Comparison of ENCODE assay signal across 7 cellular contexts in genomic region chr2:85544254-85544691, GRCh38. TPM values are rescaled to one million over a fixed set of nuclear protein-coding genes. Genes with fewer than 3 reads are reported as not detected.
DNase-seq lines count a peak whose midpoint lies in the region; ATAC-seq, FAIRE-seq and TF ChIP-seq lines count a peak whose summit lies in the region.
"Not testable (repeated sequence)": the region's sequence is repeated elsewhere in the genome, so short reads cannot be mapped to it uniquely, and the experiment has no call there.

No MANE protein-coding gene starts in this region.

- H4K91ac ChIP-seq in H1 (replicated peaks; ENCODE audit: insufficient read length, low read length): not testable (repeated sequence)

- H2AFZ ChIP-seq in HCT116 (ENCODE audit: low read depth, low read length, poor library complexity, severe bottlenecking); H1 (ENCODE audit: low read length); hepatocyte: not testable (repeated sequence)

- H3K36me3 Mint-ChIP-seq in activated naive CD4-positive, alpha-beta T cell treated with anti-CD3 and anti-CD28 coated beads, Interleukin-2, amount 50 U/mL, for 72 hours: peaks cover 49 to 50% of the 10 kb centered on the region in 2 donors

- H3K79me2 ChIP-seq in HCT116 (ENCODE audit: insufficient read depth, low read length): peaks cover 43% of the 10 kb centered on the region
- peaks cover 26 to 36% of the 10 kb centered on the region in 2 experiments for H3K79me2 ChIP-seq in H1 (ENCODE audit: control insufficient read depth in 1 of 2, insufficient read depth in 2 of 2, low read length in 2 of 2)
- H3K79me2 ChIP-seq in hepatocyte: peaks cover 44% of the 10 kb centered on the region

- not testable (repeated sequence) for TF ChIP-seq CTCF in HCT116 (IDR thresholded peaks at IDR 0.05 in 2 of 3, conservative IDR thresholded peaks at IDR 0.05 in 1 of 3; ENCODE audit: borderline replicate concordance in 1 of 3, insufficient read depth in 1 of 3, low read depth in 2 of 3, low read length in 2 of 3); Panc1 (IDR thresholded peaks at IDR 0.05); H1 (IDR thresholded peaks at IDR 0.05; ENCODE audit: control extremely low read depth in 1 of 3, insufficient read depth in 1 of 3, low read depth in 1 of 3, low read length in 3 of 3); hepatocyte (IDR thresholded peaks at IDR 0.05; ENCODE audit: poor library complexity); gastrocnemius medialis (IDR thresholded peaks at IDR 0.05 in 4 of 5, conservative IDR thresholded peaks at IDR 0.05 in 1 of 5)

- in situ Hi-C loops in Panc1 (cut with HindIII; ENCODE audit: low pct_unique_long_range_greater_than_20kb, low sequenced_read_pairs): loop anchor here (25.0 kb wide), 1 partner anchor 132 kb away; the partner anchor contains the start of genes CAPG and SH2D6
- in situ Hi-C loops in gastrocnemius medialis (cut with MboI; ENCODE audit: low sequenced_read_pairs in 4 of 4): not testable (repeated sequence)

- H3K4ac ChIP-seq in H1 (replicated peaks; ENCODE audit: insufficient read length, low read depth, low read length): not testable (repeated sequence)

- intact Hi-C loops in HCT116 (cut with micrococcal nuclease); gastrocnemius medialis (cut with DNase I; ENCODE audit: low total_unique reads): not testable (repeated sequence)
- intact Hi-C loops in Panc1 (cut with micrococcal nuclease; ENCODE audit: unreplicated experiment): loop anchor here (2.0 kb wide), 1 partner anchor 153 kb away; no protein-coding TSS in a partner anchor

- H3K36me3 ChIP-seq in HCT116 (ENCODE audit: control insufficient read depth in 1 of 2, insufficient read depth in 2 of 2, low read length in 2 of 2) (peaks cover 39 to 61% of the 10 kb centered on the region in 2 experiments), Panc1 (ENCODE audit: control insufficient read depth, insufficient read depth, low read length) (peaks cover 41% of the 10 kb centered on the region), H1 (ENCODE audit: control insufficient read depth in 2 of 4, insufficient read depth in 4 of 4, low read length in 3 of 4) (peaks cover 33 to 67% (median 44%) of the 10 kb centered on the region in 4 experiments), hepatocyte (replicated peaks; ENCODE audit: insufficient read depth, low read depth) (peaks cover 17% of the 10 kb centered on the region), gastrocnemius medialis (peaks cover 0 to 54% of the 10 kb centered on the region in 2 donors)

- not testable (repeated sequence) for H3K9me2 ChIP-seq in HCT116 (ENCODE audit: insufficient read depth); hepatocyte (replicated peaks; ENCODE audit: insufficient read depth)

- not testable (repeated sequence) for H3K9me3 Mint-ChIP-seq in activated naive CD4-positive, alpha-beta T cell treated with anti-CD3 and anti-CD28 coated beads, Interleukin-2, amount 50 U/mL, for 72 hours

- RAD21 ChIA-PET in HCT116 (lab: Charles Lee; ENCODE audit: low non-redundant PET in 1 of 2, low total read pairs in 2 of 2, uncharacterized antibody in 2 of 2, unreplicated experiment in 2 of 2): not testable (repeated sequence)

- not testable (repeated sequence) for H3K23me2 ChIP-seq in H1 (ENCODE audit: low read depth, low read length)

- H2BK15ac ChIP-seq in H1 (ENCODE audit: low read length): not testable (repeated sequence)

- POLR2A ChIA-PET in HCT116 (lab: Charles Lee) (interaction anchor here (1.2 to 15.3 kb wide), 3 partner anchors 21 to 131 kb away, joined by 5 to 236 read pairs (median 8); partner anchors contain the start of gene SH2D6), Panc1 (lab: Charles Lee) (interaction anchor here (0.7 to 2.4 kb wide), 6 partner anchors 33 to 130 kb away, joined by 3 to 6 read pairs (median 4); no protein-coding TSS in a partner anchor), H1 (lab: Charles Lee; ENCODE audit: partially characterized antibody) (interaction anchor here (0.8 to 38.6 kb wide), 18 partner anchors 3 to 198 kb away, joined by 3 to 1889 read pairs (median 4); partner anchors contain the start of genes CAPG, ELMOD3, GGCX and MAT2A)

- not testable (repeated sequence) for TF ChIP-seq POLR2A in HCT116 (IDR thresholded peaks at IDR 0.05; ENCODE audit: borderline replicate concordance, extremely low read depth, insufficient read depth, insufficient read length); gastrocnemius medialis (IDR thresholded peaks at IDR 0.05)
- TF ChIP-seq POLR2A in H1 (IDR thresholded peaks at IDR 0.05; ENCODE audit: control extremely low read depth in 1 of 2, low read depth in 2 of 2, low read length in 2 of 2): peak; percentile 31 to 52; a peak in 2 of 3 replicates

- peaks cover 5 to 34% of the 10 kb centered on the region in 2 experiments; a peak in 3 of 4 replicates for H3K4me1 ChIP-seq in HCT116 (ENCODE audit: control insufficient read depth in 1 of 2, insufficient read depth in 2 of 2, low read length in 2 of 2)
- H3K4me1 ChIP-seq in Panc1 (ENCODE audit: control insufficient read depth, insufficient read depth, low read length): peaks cover 72% of the 10 kb centered on the region
- not testable (repeated sequence) for H3K4me1 ChIP-seq in H1 (replicated peaks in 1 of 4; ENCODE audit: control insufficient read depth in 3 of 4, insufficient read depth in 4 of 4, low read length in 3 of 4)
- peaks cover 25% of the 10 kb centered on the region for H3K4me1 ChIP-seq in hepatocyte (ENCODE audit: insufficient read depth)
- H3K4me1 ChIP-seq in gastrocnemius medialis: peaks cover 53 to 56% of the 10 kb centered on the region in 2 donors

- not testable (repeated sequence) for H3K27me3 ChIP-seq in HCT116 (ENCODE audit: insufficient read depth, low read length); Panc1 (ENCODE audit: control insufficient read depth, insufficient read depth, low read length); H1 (replicated peaks in 1 of 4; ENCODE audit: control insufficient read depth in 3 of 4, extremely low read depth in 1 of 4, insufficient read depth in 3 of 4, low read length in 3 of 4); hepatocyte; gastrocnemius medialis

- not testable (repeated sequence) for DNase-seq in HCT116 (ENCODE audit: low read depth, low spot score); Panc1 (ENCODE audit: low read depth, low spot score); activated naive CD4-positive, alpha-beta T cell treated with anti-CD3 and anti-CD28 coated beads, Interleukin-2, amount 50 U/mL, for 72 hours (ENCODE audit: low spot score in 2 of 2); H1 (ENCODE audit: low read depth in 1 of 2, low spot score in 2 of 2); hepatocyte (ENCODE audit: low spot score); gastrocnemius medialis
- DNase-seq in NCI-H187 treated with DMSO at 0.1 percent for 48 hours (lab: John Stamatoyannopoulos, UW): peak; percentile 28

- not testable (repeated sequence) for H2BK20ac ChIP-seq in H1 (ENCODE audit: low read length)

- not testable (repeated sequence) for FAIRE-seq in H1 (lab: Jason Lieb, UNC)

- H3K9me3 ChIP-seq in HCT116 (ENCODE audit: control insufficient read depth in 1 of 2, insufficient read depth in 1 of 2, low read depth in 1 of 2, low read length in 2 of 2); Panc1 (ENCODE audit: control insufficient read depth, insufficient read depth, low read depth, low read length); H1 (ENCODE audit: insufficient read depth in 2 of 2, low read depth in 1 of 2, low read length in 1 of 2); hepatocyte (ENCODE audit: low read depth); gastrocnemius medialis: not testable (repeated sequence)

- CTCF ChIA-PET in HCT116 (lab: Charles Lee) (interaction anchor here (1.3 kb wide), 1 partner anchor 13 kb away, joined by 3 read pairs; no protein-coding TSS in a partner anchor), H1 (lab: Charles Lee; ENCODE audit: partially characterized antibody) (interaction anchor here (0.8 to 7.3 kb wide), 5 partner anchors 8 to 154 kb away, joined by 3 to 67 read pairs (median 23); partner anchors contain the start of gene SH2D6)
- CTCF ChIA-PET in Panc1 (lab: Charles Lee): not testable (repeated sequence)

- H3K4me3 ChIP-seq in HCT116 (replicated peaks in 1 of 2; ENCODE audit: low read depth in 1 of 2, low read length in 2 of 2); H1 (ENCODE audit: extremely low read depth in 1 of 4, insufficient read depth in 2 of 4, low read depth in 3 of 4, low read length in 4 of 4); hepatocyte; gastrocnemius medialis: not testable (repeated sequence)
- peak overlapping the region in 1 of 2 experiments; percentile 99; a peak in 2 of 4 replicates for H3K4me3 ChIP-seq in Panc1 (ENCODE audit: low read depth in 2 of 2, low read length in 2 of 2)

- WGBS in H1 (ENCODE audit: extremely low coverage in 1 of 2, insufficient coverage in 1 of 2, insufficient read length in 1 of 2, insufficient replicate concordance in 2 of 2, low coverage in 1 of 2, low lambda C conversion rate in 2 of 2, missing lambda C conversion rate in 1 of 2), 2 experiments: 88% methylated on average over 3 of the region's 3 CpGs; no CpG with 5 or more reads in 1 of the 2 experiments
- WGBS in hepatocyte (ENCODE audit: low lambda C conversion rate, missing lambda C conversion rate): 90% methylated on average over 3 of the region's 3 CpGs

- not testable (repeated sequence) for H3K9ac ChIP-seq in HCT116 (ENCODE audit: low read length); H1 (replicated peaks in 1 of 4; ENCODE audit: extremely low read depth in 1 of 4, low read depth in 3 of 4, low read length in 3 of 4)

- H3K27ac ChIP-seq in HCT116 (ENCODE audit: low read depth, low read length); H1 (ENCODE audit: low read depth, low read length): not testable (repeated sequence)
- H3K27ac ChIP-seq in Panc1 (ENCODE audit: low read length) (peak overlapping the region; percentile 100), hepatocyte (peak overlapping the region; percentile 40), gastrocnemius medialis (peak overlapping the region; percentile 81 to 99 (median 98))

- not testable (repeated sequence) for TF ChIP-seq EP300 in H1 (IDR thresholded peaks at IDR 0.05; ENCODE audit: borderline replicate concordance in 1 of 2, low read depth in 2 of 2, low read length in 2 of 2)

- not testable (repeated sequence) for H3K56ac ChIP-seq in H1 (replicated peaks; ENCODE audit: insufficient read length, low read depth, low read length)

- H3K79me1 ChIP-seq in H1 (ENCODE audit: low read depth, low read length): not testable (repeated sequence)

- not testable (repeated sequence) for H2BK12ac ChIP-seq in H1 (ENCODE audit: low read depth, low read length)

- H2AK5ac ChIP-seq in H1 (ENCODE audit: low read depth, low read length): not testable (repeated sequence)

- not testable (repeated sequence) for H2BK120ac ChIP-seq in H1 (replicated peaks; ENCODE audit: low read depth, low read length)

- not testable (repeated sequence) for H4K8ac ChIP-seq in H1 (ENCODE audit: extremely low read depth, insufficient read depth, low read length)

- peak overlapping the region; percentile 26 to 88 for H3K27ac Mint-ChIP-seq in activated naive CD4-positive, alpha-beta T cell treated with anti-CD3 and anti-CD28 coated beads, Interleukin-2, amount 50 U/mL, for 72 hours

- not testable (repeated sequence) for H3K23ac ChIP-seq in H1 (ENCODE audit: insufficient read length)

- H3K4me2 ChIP-seq in HCT116 (ENCODE audit: low read length); H1 (ENCODE audit: insufficient read depth in 1 of 2, low read depth in 2 of 2, low read length in 2 of 2); hepatocyte: not testable (repeated sequence)

- BruUV-seq in HCT116 (replicated peaks; lab: Mats Ljungman, UMichigan); Panc1 (replicated peaks; lab: Mats Ljungman, UMichigan): not testable (repeated sequence)

- H3K18ac ChIP-seq in H1 (ENCODE audit: extremely low read depth, low read length): not testable (repeated sequence)

- H4K5ac ChIP-seq in H1 (ENCODE audit: insufficient read length, low read depth, low read length): not testable (repeated sequence)

- H2BK5ac ChIP-seq in H1 (ENCODE audit: low read depth, low read length): not testable (repeated sequence)

- H4K20me1 ChIP-seq in HCT116 (ENCODE audit: insufficient read depth) (peaks cover 42% of the 10 kb centered on the region), H1 (replicated peaks in 1 of 2; ENCODE audit: control insufficient read depth in 1 of 2, insufficient read depth in 2 of 2, low read length in 2 of 2) (peaks cover 25 to 32% of the 10 kb centered on the region in 2 experiments), hepatocyte (ENCODE audit: insufficient read depth, poor library complexity, severe bottlenecking) (peaks cover 51% of the 10 kb centered on the region)

- not testable (repeated sequence) for H3K14ac ChIP-seq in H1 (ENCODE audit: insufficient read length)

- ATAC-seq in HCT116; Panc1; activated naive CD4-positive, alpha-beta T cell treated with anti-CD3 and anti-CD28 coated beads, Interleukin-2, amount 50 U/mL, for 72 hours; gastrocnemius medialis: not testable (repeated sequence)

- not testable (repeated sequence) for TF ChIP-seq RAD21 in HCT116 (IDR thresholded peaks at IDR 0.05; ENCODE audit: low read depth); H1 (IDR thresholded peaks at IDR 0.05 in 1 of 2, conservative IDR thresholded peaks at IDR 0.05 in 1 of 2; ENCODE audit: low read depth in 2 of 2, low read length in 2 of 2)

RNA-seq across cellular contexts. Expression of gene MAT2A, which starts 5.3 kb away (rescaled TPM):
- total RNA-seq in HCT116 (2021; ENCODE audit: unreplicated experiment) (444 TPM), Panc1 (2021; ENCODE audit: unreplicated experiment) (547 TPM), hepatocyte (202 and 252 TPM in 2 replicates), gastrocnemius medialis (100 to 1,000 TPM in 1 of 4 donors, 10 to 100 TPM in 3; 33.2 to 131 (median 56.0) TPM)
- polyA plus RNA-seq in HCT116 (2012): 132 and 245 TPM in 2 replicates
- 391 TPM for polyA plus RNA-seq in Panc1 (2012; ENCODE audit: insufficient read length)
- 100 to 1,000 TPM; 271 to 281 TPM for total RNA-seq in activated naive CD4-positive, alpha-beta T cell treated with anti-CD3 and anti-CD28 coated beads, Interleukin-2, amount 50 U/mL, for 72 hours
- 297 and 307 TPM in 2 replicates for total RNA-seq in H1 (2021; fragmentation: NEBNext Ultra II Directional; extraction: Animal tissue kit (Norgen Biotek cat#: 25700))
- polyA plus RNA-seq in H1 (2011; rRNA removed) (186 and 255 TPM in 2 replicates), hepatocyte (379 and 465 TPM in 2 replicates)
- polyA plus RNA-seq in H1 (2011; cell fraction: cytosol; rRNA removed): 348 TPM
- 3,575 TPM for polyA plus RNA-seq in H1 (2011; cell fraction: nucleus; rRNA removed)
- polyA plus RNA-seq in H1 (2012, experiment 1 of 2): 250 to 348 TPM (median 292 TPM) in 4 replicates
- 74.6 TPM for polyA plus RNA-seq in H1 (2012, experiment 2 of 2)
- polyA plus RNA-seq in H1 (2013, experiment 1 of 2): 311 TPM
- polyA plus RNA-seq in H1 (2013, experiment 2 of 2): 287 TPM
- 323 and 621 TPM in 2 replicates for polyA minus RNA-seq in H1 (2011; rRNA and poly(A)+ RNA removed)
- 306 TPM for polyA minus RNA-seq in H1 (2011; cell fraction: cytosol; rRNA and poly(A)+ RNA removed)
- polyA minus RNA-seq in H1 (2011; cell fraction: nucleus; rRNA and poly(A)+ RNA removed): 781 TPM

RNA-seq across cellular contexts. Expression of gene GGCX, which starts 17.0 kb away (rescaled TPM):
- 43.5 TPM for total RNA-seq in HCT116 (2021; ENCODE audit: unreplicated experiment)
- 30.1 and 32.5 TPM in 2 replicates for polyA plus RNA-seq in HCT116 (2012)
- total RNA-seq in Panc1 (2021; ENCODE audit: unreplicated experiment): 64.1 TPM
- 44.9 TPM for polyA plus RNA-seq in Panc1 (2012; ENCODE audit: insufficient read length)
- 10 to 100 TPM; 21.2 to 21.5 TPM for total RNA-seq in activated naive CD4-positive, alpha-beta T cell treated with anti-CD3 and anti-CD28 coated beads, Interleukin-2, amount 50 U/mL, for 72 hours
- 33.8 and 36.1 TPM in 2 replicates for total RNA-seq in H1 (2021; fragmentation: NEBNext Ultra II Directional; extraction: Animal tissue kit (Norgen Biotek cat#: 25700))
- 29.4 and 47.8 TPM in 2 replicates for polyA plus RNA-seq in H1 (2011; rRNA removed)
- 34.9 TPM for polyA plus RNA-seq in H1 (2011; cell fraction: cytosol; rRNA removed)
- polyA plus RNA-seq in H1 (2011; cell fraction: nucleus; rRNA removed): 40.6 TPM
- 26.7 to 32.0 TPM (median 29.0 TPM) in 4 replicates for polyA plus RNA-seq in H1 (2012, experiment 1 of 2)
- polyA plus RNA-seq in H1 (2012, experiment 2 of 2): 31.1 TPM
- 34.0 TPM for polyA plus RNA-seq in H1 (2013, experiment 1 of 2)
- 33.7 TPM for polyA plus RNA-seq in H1 (2013, experiment 2 of 2)
- polyA minus RNA-seq in H1 (2011; rRNA and poly(A)+ RNA removed): 57.4 and 67.9 TPM in 2 replicates
- polyA minus RNA-seq in H1 (2011; cell fraction: cytosol; rRNA and poly(A)+ RNA removed): 19.6 TPM
- polyA minus RNA-seq in H1 (2011; cell fraction: nucleus; rRNA and poly(A)+ RNA removed): 45.0 TPM
- total RNA-seq in hepatocyte: 64.5 and 82.5 TPM in 2 replicates
- polyA plus RNA-seq in hepatocyte: 66.1 and 73.5 TPM in 2 replicates
- 10 to 100 TPM; 18.3 to 33.1 (median 28.2) TPM for total RNA-seq in gastrocnemius medialis

RNA-seq across cellular contexts. Expression of gene VAMP8, which starts 33.1 kb away (rescaled TPM):
- 52.6 TPM for total RNA-seq in HCT116 (2021; ENCODE audit: unreplicated experiment)
- polyA plus RNA-seq in HCT116 (2012): 69.9 and 85.7 TPM in 2 replicates
- 93.2 TPM for total RNA-seq in Panc1 (2021; ENCODE audit: unreplicated experiment)
- 113 TPM for polyA plus RNA-seq in Panc1 (2012; ENCODE audit: insufficient read length)
- 100 to 1,000 TPM; 119 to 135 TPM for total RNA-seq in activated naive CD4-positive, alpha-beta T cell treated with anti-CD3 and anti-CD28 coated beads, Interleukin-2, amount 50 U/mL, for 72 hours
- 34.4 and 38.1 TPM in 2 replicates for total RNA-seq in H1 (2021; fragmentation: NEBNext Ultra II Directional; extraction: Animal tissue kit (Norgen Biotek cat#: 25700))
- 55.2 and 69.7 TPM in 2 replicates for polyA plus RNA-seq in H1 (2011; rRNA removed)
- polyA plus RNA-seq in H1 (2011; cell fraction: cytosol; rRNA removed): 60.1 TPM
- polyA plus RNA-seq in H1 (2011; cell fraction: nucleus; rRNA removed): 18.0 TPM
- polyA plus RNA-seq in H1 (2012, experiment 1 of 2): 47.6 to 56.1 TPM (median 49.2 TPM) in 4 replicates
- polyA plus RNA-seq in H1 (2012, experiment 2 of 2): 57.3 TPM
- 59.3 TPM for polyA plus RNA-seq in H1 (2013, experiment 1 of 2)
- polyA plus RNA-seq in H1 (2013, experiment 2 of 2): 60.5 TPM
- 11.0 and 15.1 TPM in 2 replicates for polyA minus RNA-seq in H1 (2011; rRNA and poly(A)+ RNA removed)
- 6.2 TPM for polyA minus RNA-seq in H1 (2011; cell fraction: cytosol; rRNA and poly(A)+ RNA removed)
- 5.6 TPM for polyA minus RNA-seq in H1 (2011; cell fraction: nucleus; rRNA and poly(A)+ RNA removed)
- 50.7 and 70.4 TPM in 2 replicates for total RNA-seq in hepatocyte
- 213 and 240 TPM in 2 replicates for polyA plus RNA-seq in hepatocyte
- 10 to 100 TPM in 1 of 4 donors, 1 to 10 TPM in 3; 5.3 to 12.1 (median 7.1) TPM for total RNA-seq in gastrocnemius medialis

RNA-seq across cellular contexts. Expression of gene VAMP5, which starts 40.0 kb away (rescaled TPM):
- total RNA-seq in HCT116 (2021; ENCODE audit: unreplicated experiment): 1.9 TPM
- 2.5 and 5.1 TPM in 2 replicates for polyA plus RNA-seq in HCT116 (2012)
- 21.3 TPM for total RNA-seq in Panc1 (2021; ENCODE audit: unreplicated experiment)
- 47.7 TPM for polyA plus RNA-seq in Panc1 (2012; ENCODE audit: insufficient read length)
- 10 to 100 TPM; 50.6 to 68.0 TPM for total RNA-seq in activated naive CD4-positive, alpha-beta T cell treated with anti-CD3 and anti-CD28 coated beads, Interleukin-2, amount 50 U/mL, for 72 hours
- 4.7 and 5.2 TPM in 2 replicates for total RNA-seq in H1 (2021; fragmentation: NEBNext Ultra II Directional; extraction: Animal tissue kit (Norgen Biotek cat#: 25700))
- polyA plus RNA-seq in H1 (2011; rRNA removed): 13.4 and 14.2 TPM in 2 replicates
- polyA plus RNA-seq in H1 (2011; cell fraction: cytosol; rRNA removed): 10.9 TPM
- 11.4 TPM for polyA plus RNA-seq in H1 (2011; cell fraction: nucleus; rRNA removed)
- 4.9 to 9.1 TPM (median 7.5 TPM) in 4 replicates for polyA plus RNA-seq in H1 (2012, experiment 1 of 2)
- 10.2 TPM for polyA plus RNA-seq in H1 (2012, experiment 2 of 2)
- 7.4 TPM for polyA plus RNA-seq in H1 (2013, experiment 1 of 2)
- 7.8 TPM for polyA plus RNA-seq in H1 (2013, experiment 2 of 2)
- 3.0 and 3.4 TPM in 2 replicates for polyA minus RNA-seq in H1 (2011; rRNA and poly(A)+ RNA removed)
- 1.8 TPM for polyA minus RNA-seq in H1 (2011; cell fraction: cytosol; rRNA and poly(A)+ RNA removed)
- not detected for polyA minus RNA-seq in H1 (2011; cell fraction: nucleus; rRNA and poly(A)+ RNA removed)
- 2.1 and 2.7 TPM in 2 replicates for total RNA-seq in hepatocyte
- polyA plus RNA-seq in hepatocyte: 36.1 TPM in 2 replicates
- 10 to 100 TPM; 19.9 to 47.0 (median 36.9) TPM for total RNA-seq in gastrocnemius medialis

RNA-seq across cellular contexts. Expression of gene RNF181, which starts 51.3 kb away (rescaled TPM):
- total RNA-seq in HCT116 (2021; ENCODE audit: unreplicated experiment): 77.5 TPM
- polyA plus RNA-seq in HCT116 (2012): 270 and 278 TPM in 2 replicates
- total RNA-seq in Panc1 (2021; ENCODE audit: unreplicated experiment): 156 TPM
- 365 TPM for polyA plus RNA-seq in Panc1 (2012; ENCODE audit: insufficient read length)
- total RNA-seq in activated naive CD4-positive, alpha-beta T cell treated with anti-CD3 and anti-CD28 coated beads, Interleukin-2, amount 50 U/mL, for 72 hours: 100 to 1,000 TPM; 128 to 163 TPM
- total RNA-seq in H1 (2021; fragmentation: NEBNext Ultra II Directional; extraction: Animal tissue kit (Norgen Biotek cat#: 25700)): 97.2 and 99.5 TPM in 2 replicates
- polyA plus RNA-seq in H1 (2011; rRNA removed): 398 and 514 TPM in 2 replicates
- 335 TPM for polyA plus RNA-seq in H1 (2011; cell fraction: cytosol; rRNA removed)
- 327 TPM for polyA plus RNA-seq in H1 (2011; cell fraction: nucleus; rRNA removed)
- 151 to 246 TPM (median 213 TPM) in 4 replicates for polyA plus RNA-seq in H1 (2012, experiment 1 of 2)
- polyA plus RNA-seq in H1 (2012, experiment 2 of 2): 395 TPM
- 279 TPM for polyA plus RNA-seq in H1 (2013, experiment 1 of 2)
- polyA plus RNA-seq in H1 (2013, experiment 2 of 2): 252 TPM
- 113 and 120 TPM in 2 replicates for polyA minus RNA-seq in H1 (2011; rRNA and poly(A)+ RNA removed)
- 36.7 TPM for polyA minus RNA-seq in H1 (2011; cell fraction: cytosol; rRNA and poly(A)+ RNA removed)
- 67.3 TPM for polyA minus RNA-seq in H1 (2011; cell fraction: nucleus; rRNA and poly(A)+ RNA removed)
- 139 and 159 TPM in 2 replicates for total RNA-seq in hepatocyte
- polyA plus RNA-seq in hepatocyte: 250 and 256 TPM in 2 replicates
- 100 to 1,000 TPM; 207 to 235 (median 215) TPM for total RNA-seq in gastrocnemius medialis
